In genomic region chr17:51078009-51078592, GRCh38 we compare ENCODE assay signal across 1 cellular context.
TF ChIP-seq lines count a peak whose summit lies in the region.

No MANE protein-coding gene starts in this region.

TF ChIP-seq in GM12878, 131 proteins besides CTCF, POLR2A, EP300 and RAD21 (continued from another document):
- TF ChIP-seq REST (IDR thresholded peaks at IDR 0.05; ENCODE audit: low read depth, low read length) (no peak), LARP7 (IDR thresholded peaks at IDR 0.05) (no peak), SIN3A (IDR thresholded peaks at IDR 0.05; ENCODE audit: low read depth, low read length) (no peak), ZNF207 (IDR thresholded peaks at IDR 0.05; ENCODE audit: borderline replicate concordance) (no peak), ZBTB40 (IDR thresholded peaks at IDR 0.05; ENCODE audit: borderline replicate concordance) (no peak), TBL1XR1 (IDR thresholded peaks at IDR 0.05; ENCODE audit: low read depth, low read length) (no peak), CEBPZ (IDR thresholded peaks at IDR 0.05; ENCODE audit: low read depth, low read length) (no peak), CEBPB (IDR thresholded peaks at IDR 0.05; ENCODE audit: borderline replicate concordance in 1 of 2, low read depth in 2 of 2, low read length in 2 of 2) (no peak), KAT2A (conservative IDR thresholded peaks at IDR 0.05; ENCODE audit: control insufficient read depth, low read depth, low read length) (no peak), ZBTB4 (CRISPR knock-in tag; IDR thresholded peaks at IDR 0.05) (no peak), BCL3 (IDR thresholded peaks at IDR 0.05; ENCODE audit: borderline replicate concordance, insufficient read depth, low read depth, low read length, poor library complexity, severe bottlenecking) (no peak), HDAC6 (IDR thresholded peaks at IDR 0.05; ENCODE audit: unreplicated experiment) (no peak), CBX3 (IDR thresholded peaks at IDR 0.05; ENCODE audit: borderline replicate concordance, low read depth) (no peak)
- TF ChIP-seq, protein P1, sequence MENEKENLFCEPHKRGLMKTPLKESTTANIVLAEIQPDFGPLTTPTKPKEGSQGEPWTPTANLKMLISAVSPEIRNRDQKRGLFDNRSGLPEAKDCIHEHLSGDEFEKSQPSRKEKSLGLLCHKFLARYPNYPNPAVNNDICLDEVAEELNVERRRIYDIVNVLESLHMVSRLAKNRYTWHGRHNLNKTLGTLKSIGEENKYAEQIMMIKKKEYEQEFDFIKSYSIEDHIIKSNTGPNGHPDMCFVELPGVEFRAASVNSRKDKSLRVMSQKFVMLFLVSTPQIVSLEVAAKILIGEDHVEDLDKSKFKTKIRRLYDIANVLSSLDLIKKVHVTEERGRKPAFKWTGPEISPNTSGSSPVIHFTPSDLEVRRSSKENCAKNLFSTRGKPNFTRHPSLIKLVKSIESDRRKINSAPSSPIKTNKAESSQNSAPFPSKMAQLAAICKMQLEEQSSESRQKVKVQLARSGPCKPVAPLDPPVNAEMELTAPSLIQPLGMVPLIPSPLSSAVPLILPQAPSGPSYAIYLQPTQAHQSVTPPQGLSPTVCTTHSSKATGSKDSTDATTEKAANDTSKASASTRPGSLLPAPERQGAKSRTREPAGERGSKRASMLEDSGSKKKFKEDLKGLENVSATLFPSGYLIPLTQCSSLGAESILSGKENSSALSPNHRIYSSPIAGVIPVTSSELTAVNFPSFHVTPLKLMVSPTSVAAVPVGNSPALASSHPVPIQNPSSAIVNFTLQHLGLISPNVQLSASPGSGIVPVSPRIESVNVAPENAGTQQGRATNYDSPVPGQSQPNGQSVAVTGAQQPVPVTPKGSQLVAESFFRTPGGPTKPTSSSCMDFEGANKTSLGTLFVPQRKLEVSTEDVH (IDR thresholded peaks at IDR 0.05; ENCODE audit: low read depth, partially characterized antibody) = no peak
- TF ChIP-seq, protein P2, sequence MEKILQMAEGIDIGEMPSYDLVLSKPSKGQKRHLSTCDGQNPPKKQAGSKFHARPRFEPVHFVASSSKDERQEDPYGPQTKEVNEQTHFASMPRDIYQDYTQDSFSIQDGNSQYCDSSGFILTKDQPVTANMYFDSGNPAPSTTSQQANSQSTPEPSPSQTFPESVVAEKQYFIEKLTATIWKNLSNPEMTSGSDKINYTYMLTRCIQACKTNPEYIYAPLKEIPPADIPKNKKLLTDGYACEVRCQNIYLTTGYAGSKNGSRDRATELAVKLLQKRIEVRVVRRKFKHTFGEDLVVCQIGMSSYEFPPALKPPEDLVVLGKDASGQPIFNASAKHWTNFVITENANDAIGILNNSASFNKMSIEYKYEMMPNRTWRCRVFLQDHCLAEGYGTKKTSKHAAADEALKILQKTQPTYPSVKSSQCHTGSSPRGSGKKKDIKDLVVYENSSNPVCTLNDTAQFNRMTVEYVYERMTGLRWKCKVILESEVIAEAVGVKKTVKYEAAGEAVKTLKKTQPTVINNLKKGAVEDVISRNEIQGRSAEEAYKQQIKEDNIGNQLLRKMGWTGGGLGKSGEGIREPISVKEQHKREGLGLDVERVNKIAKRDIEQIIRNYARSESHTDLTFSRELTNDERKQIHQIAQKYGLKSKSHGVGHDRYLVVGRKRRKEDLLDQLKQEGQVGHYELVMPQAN (conservative IDR thresholded peaks at IDR 0.05) = no peak
- TF ChIP-seq, protein P3, sequence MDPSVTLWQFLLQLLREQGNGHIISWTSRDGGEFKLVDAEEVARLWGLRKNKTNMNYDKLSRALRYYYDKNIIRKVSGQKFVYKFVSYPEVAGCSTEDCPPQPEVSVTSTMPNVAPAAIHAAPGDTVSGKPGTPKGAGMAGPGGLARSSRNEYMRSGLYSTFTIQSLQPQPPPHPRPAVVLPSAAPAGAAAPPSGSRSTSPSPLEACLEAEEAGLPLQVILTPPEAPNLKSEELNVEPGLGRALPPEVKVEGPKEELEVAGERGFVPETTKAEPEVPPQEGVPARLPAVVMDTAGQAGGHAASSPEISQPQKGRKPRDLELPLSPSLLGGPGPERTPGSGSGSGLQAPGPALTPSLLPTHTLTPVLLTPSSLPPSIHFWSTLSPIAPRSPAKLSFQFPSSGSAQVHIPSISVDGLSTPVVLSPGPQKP (IDR thresholded peaks at IDR 0.05; ENCODE audit: low read depth, low read length) = no peak
